ENCODE assay signal across 1 cellular context in the genomic region with DNA sequence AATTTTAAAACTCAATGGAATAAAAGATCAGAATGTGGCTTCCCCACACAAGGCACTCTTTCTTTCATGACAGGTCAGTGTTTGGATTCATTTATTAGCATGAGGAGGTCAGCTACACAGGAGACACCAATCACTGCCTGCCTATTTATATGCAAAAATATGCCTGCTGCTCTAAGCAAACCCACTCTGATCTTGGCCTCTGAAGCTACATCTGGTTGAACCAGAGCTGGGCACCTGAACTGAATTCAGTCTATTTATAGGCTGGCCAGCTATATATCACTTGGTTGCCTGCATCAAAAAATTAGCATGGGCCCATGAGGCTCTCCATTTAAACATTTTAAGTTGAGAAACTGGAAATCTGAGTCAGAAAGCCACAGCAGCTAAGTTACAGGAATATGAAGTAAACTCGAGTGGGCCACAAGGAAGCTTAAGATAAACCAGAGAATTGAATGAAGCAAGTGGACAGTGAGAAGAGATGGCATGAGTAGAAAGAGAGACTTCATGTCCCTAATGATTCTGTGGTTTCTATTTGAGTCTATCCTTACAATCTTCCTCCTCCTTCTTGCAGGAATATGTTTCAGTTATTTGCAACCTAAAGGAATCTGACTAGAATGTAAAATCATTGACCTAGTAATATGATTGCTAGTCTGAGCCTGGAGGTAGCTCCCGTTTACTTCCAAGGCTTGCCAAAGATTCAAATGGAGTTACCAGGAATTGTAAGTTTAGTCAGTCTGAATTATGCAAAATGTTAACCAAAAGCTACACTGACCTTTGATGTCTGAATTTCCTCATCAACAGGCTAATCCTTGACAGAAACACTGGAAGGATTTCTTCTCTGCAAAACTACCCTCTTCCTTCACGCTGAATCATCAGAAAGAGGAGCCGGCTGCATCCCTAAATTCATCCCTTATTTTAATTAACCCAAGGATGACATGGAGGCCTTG.
TF ChIP-seq lines count a peak whose summit lies in the region.

No MANE protein-coding gene starts in this region.

TF ChIP-seq in WTC11, 78 proteins besides CTCF, POLR2A, EP300 and RAD21 (continued from another document):
- TF ChIP-seq, protein P1, sequence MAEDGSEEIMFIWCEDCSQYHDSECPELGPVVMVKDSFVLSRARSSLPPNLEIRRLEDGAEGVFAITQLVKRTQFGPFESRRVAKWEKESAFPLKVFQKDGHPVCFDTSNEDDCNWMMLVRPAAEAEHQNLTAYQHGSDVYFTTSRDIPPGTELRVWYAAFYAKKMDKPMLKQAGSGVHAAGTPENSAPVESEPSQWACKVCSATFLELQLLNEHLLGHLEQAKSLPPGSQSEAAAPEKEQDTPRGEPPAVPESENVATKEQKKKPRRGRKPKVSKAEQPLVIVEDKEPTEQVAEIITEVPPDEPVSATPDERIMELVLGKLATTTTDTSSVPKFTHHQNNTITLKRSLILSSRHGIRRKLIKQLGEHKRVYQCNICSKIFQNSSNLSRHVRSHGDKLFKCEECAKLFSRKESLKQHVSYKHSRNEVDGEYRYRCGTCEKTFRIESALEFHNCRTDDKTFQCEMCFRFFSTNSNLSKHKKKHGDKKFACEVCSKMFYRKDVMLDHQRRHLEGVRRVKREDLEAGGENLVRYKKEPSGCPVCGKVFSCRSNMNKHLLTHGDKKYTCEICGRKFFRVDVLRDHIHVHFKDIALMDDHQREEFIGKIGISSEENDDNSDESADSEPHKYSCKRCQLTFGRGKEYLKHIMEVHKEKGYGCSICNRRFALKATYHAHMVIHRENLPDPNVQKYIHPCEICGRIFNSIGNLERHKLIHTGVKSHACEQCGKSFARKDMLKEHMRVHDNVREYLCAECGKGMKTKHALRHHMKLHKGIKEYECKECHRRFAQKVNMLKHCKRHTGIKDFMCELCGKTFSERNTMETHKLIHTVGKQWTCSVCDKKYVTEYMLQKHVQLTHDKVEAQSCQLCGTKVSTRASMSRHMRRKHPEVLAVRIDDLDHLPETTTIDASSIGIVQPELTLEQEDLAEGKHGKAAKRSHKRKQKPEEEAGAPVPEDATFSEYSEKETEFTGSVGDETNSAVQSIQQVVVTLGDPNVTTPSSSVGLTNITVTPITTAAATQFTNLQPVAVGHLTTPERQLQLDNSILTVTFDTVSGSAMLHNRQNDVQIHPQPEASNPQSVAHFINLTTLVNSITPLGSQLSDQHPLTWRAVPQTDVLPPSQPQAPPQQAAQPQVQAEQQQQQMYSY (CRISPR knock-in tag; IDR thresholded peaks at IDR 0.05) = no peak
- TF ChIP-seq, protein P2, sequence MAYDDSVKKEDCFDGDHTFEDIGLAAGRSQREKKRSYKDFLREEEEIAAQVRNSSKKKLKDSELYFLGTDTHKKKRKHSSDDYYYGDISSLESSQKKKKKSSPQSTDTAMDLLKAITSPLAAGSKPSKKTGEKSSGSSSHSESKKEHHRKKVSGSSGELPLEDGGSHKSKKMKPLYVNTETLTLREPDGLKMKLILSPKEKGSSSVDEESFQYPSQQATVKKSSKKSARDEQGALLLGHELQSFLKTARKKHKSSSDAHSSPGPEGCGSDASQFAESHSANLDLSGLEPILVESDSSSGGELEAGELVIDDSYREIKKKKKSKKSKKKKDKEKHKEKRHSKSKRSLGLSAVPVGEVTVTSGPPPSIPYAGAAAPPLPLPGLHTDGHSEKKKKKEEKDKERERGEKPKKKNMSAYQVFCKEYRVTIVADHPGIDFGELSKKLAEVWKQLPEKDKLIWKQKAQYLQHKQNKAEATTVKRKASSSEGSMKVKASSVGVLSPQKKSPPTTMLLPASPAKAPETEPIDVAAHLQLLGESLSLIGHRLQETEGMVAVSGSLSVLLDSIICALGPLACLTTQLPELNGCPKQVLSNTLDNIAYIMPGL (CRISPR knock-in tag; IDR thresholded peaks at IDR 0.05) = no peak
- TF ChIP-seq TCF7 (CRISPR knock-in tag; IDR thresholded peaks at IDR 0.05; ENCODE audit: low read depth) = no peak
- no peak for TF ChIP-seq NFE2L1 (CRISPR knock-in tag; IDR thresholded peaks at IDR 0.05)
- TF ChIP-seq, protein P3, sequence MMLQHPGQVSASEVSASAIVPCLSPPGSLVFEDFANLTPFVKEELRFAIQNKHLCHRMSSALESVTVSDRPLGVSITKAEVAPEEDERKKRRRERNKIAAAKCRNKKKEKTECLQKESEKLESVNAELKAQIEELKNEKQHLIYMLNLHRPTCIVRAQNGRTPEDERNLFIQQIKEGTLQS (CRISPR knock-in tag; conservative IDR thresholded peaks at IDR 0.05) = no peak
- TF ChIP-seq, protein P4, sequence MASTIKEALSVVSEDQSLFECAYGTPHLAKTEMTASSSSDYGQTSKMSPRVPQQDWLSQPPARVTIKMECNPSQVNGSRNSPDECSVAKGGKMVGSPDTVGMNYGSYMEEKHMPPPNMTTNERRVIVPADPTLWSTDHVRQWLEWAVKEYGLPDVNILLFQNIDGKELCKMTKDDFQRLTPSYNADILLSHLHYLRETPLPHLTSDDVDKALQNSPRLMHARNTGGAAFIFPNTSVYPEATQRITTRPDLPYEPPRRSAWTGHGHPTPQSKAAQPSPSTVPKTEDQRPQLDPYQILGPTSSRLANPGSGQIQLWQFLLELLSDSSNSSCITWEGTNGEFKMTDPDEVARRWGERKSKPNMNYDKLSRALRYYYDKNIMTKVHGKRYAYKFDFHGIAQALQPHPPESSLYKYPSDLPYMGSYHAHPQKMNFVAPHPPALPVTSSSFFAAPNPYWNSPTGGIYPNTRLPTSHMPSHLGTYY (CRISPR knock-in tag; IDR thresholded peaks at IDR 0.05) = no peak
- no peak for TF ChIP-seq SMAD3 (CRISPR knock-in tag; IDR thresholded peaks at IDR 0.05; ENCODE audit: borderline replicate concordance)
- TF ChIP-seq ZBTB21 (CRISPR knock-in tag; IDR thresholded peaks at IDR 0.05; ENCODE audit: borderline replicate concordance) = no peak
